ENCODE assay signal across 16 cellular contexts in the genomic region with DNA sequence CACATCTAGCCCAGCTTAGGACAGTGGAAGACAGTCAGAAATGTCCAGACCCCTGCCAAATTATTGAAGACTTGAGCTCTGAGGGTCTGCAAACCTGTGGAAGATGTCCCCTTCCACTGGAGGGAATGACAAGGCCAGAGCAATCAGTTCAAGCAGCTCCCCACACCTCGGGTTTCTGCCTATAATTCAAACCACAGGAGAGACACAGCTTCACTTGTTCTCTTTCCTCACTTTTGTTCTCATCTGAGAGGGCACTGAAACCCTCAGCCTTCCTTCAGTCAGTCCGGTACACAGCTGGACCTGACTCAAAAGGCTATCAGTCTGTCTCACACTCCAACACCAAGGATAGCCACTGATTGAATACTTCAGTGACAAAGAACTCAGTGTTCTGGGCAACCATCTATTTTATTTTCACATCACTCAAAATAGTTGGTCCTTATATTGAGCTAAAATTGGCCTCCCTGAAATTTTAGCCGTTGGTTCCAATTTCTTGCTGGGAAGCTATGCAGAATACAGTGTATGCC.
DNase-seq lines count a peak whose midpoint lies in the region; ATAC-seq and TF ChIP-seq lines count a peak whose summit lies in the region.
"Had no signal": no experiment of that assay in that cellular context is flagged by ENCODE, and none has a peak within 500 bp of the region (broad histone marks: within the 10 kb centered on the region; RNA-seq: fewer than 3 reads in every experiment).

No MANE protein-coding gene starts in this region.

- ATAC-seq in body of pancreas (peak; percentile 35), psoas muscle (peak in 3 of 4 donors; percentile 66 to 81 (median 67)), T-cell (replicated peaks in 1 of 4) (no peak)

- H3K27me3 ChIP-seq in body of pancreas (no peaks in the 10 kb centered on the region), left ventricle myocardium inferior (ENCODE audit: low read depth) (no peaks in the 10 kb centered on the region), psoas muscle (ENCODE audit: insufficient read depth in 3 of 3, low read length in 2 of 3) (no peaks in the 10 kb centered on the region)

- no peaks in the 10 kb centered on the region for H3K27me3 Mint-ChIP-seq in T-cell
- H3K27me3 Mint-ChIP-seq: CD4-positive, CD25-positive, alpha-beta regulatory T cell; IgD-negative memory B cell had no signal

- H3K9me3 ChIP-seq in body of pancreas, result no peaks in the 10 kb centered on the region
- H3K9me3 ChIP-seq in left ventricle myocardium inferior (replicated peaks), result no peaks in the 10 kb centered on the region
- no peaks in the 10 kb centered on the region for H3K9me3 ChIP-seq in psoas muscle

- peaks cover 0 to 19% (median 11%) of the 10 kb centered on the region in 3 donors for H3K4me1 Mint-ChIP-seq in T-cell

- no peaks in the 10 kb centered on the region for H3K9me3 Mint-ChIP-seq in T-cell
- H3K9me3 Mint-ChIP-seq: IgD-negative memory B cell had no signal

- H3K4me3 ChIP-seq in body of pancreas (no peak overlapping the region), left ventricle myocardium inferior (no peak overlapping the region), psoas muscle (no peak overlapping the region)

- no peak for TF ChIP-seq CTCF in body of pancreas (IDR thresholded peaks at IDR 0.05)
- no peak for TF ChIP-seq CTCF in left ventricle myocardium inferior (IDR thresholded peaks at IDR 0.05; ENCODE audit: borderline replicate concordance)
- no peak for TF ChIP-seq CTCF in psoas muscle (IDR thresholded peaks at IDR 0.05)

- TF ChIP-seq POLR2A in body of pancreas (IDR thresholded peaks at IDR 0.05), result no peak

- POLR2A ChIA-PET in T-cell (lab: Charles Lee), result interaction anchor here (0.6 to 0.8 kb wide), 2 partner anchors 11 to 94 kb away, joined by 3 to 8 read pairs; no protein-coding TSS in a partner anchor

- no peak overlapping the region for H3K27ac Mint-ChIP-seq in T-cell

- 16 to 19% methylated on average over 3 of the region's 3 CpGs for WGBS in body of pancreas, 2 donors
- 29 to 47% (median 32%) methylated on average over 3 of the region's 3 CpGs for WGBS in psoas muscle, 3 donors

- peaks cover 78% of the 10 kb centered on the region for H3K4me1 ChIP-seq in body of pancreas
- H3K4me1 ChIP-seq in left ventricle myocardium inferior, result peaks cover 86% of the 10 kb centered on the region
- H3K4me1 ChIP-seq in psoas muscle, result peaks cover 57% of the 10 kb centered on the region

- intact Hi-C loops in body of pancreas (cut with DNase I) (no loop called here), left ventricle myocardium inferior (cut with micrococcal nuclease) (no loop called here), psoas muscle (cut with DNase I) (no loop called here)

- H3K27ac ChIP-seq in body of pancreas (peak overlapping the region; percentile 9 to 50 (median 36)), left ventricle myocardium inferior (replicated peaks) (peak overlapping the region; percentile 92), psoas muscle (peak overlapping the region; percentile 62)

- CTCF ChIA-PET in T-cell (lab: Charles Lee), result interaction anchor here (0.6 to 5.5 kb wide), 7 partner anchors 18 to 163 kb away, joined by 3 to 76 read pairs (median 7); partner anchors contain the start of gene TENT5C (in 1 of the 2)

- H3K4me3 Mint-ChIP-seq in T-cell, result no peak overlapping the region
- H3K4me3 Mint-ChIP-seq: CD4-positive, CD25-positive, alpha-beta regulatory T cell had no signal

- peak in 3 of 4 donors; percentile 46 to 54 (median 51) for DNase-seq in body of pancreas
- no peak for DNase-seq in left ventricle myocardium inferior
- DNase-seq in psoas muscle, result no peak
- DNase-seq in cerebellum (ENCODE audit: low spot score), result no peak
- no peak for DNase-seq in UCSD-AML1 (lab: John Stamatoyannopoulos, UW; ENCODE audit: unreplicated experiment)
- no peak for DNase-seq in activated CD4-positive, alpha-beta T cell treated with anti-CD3 and anti-CD28 coated beads, Interleukin-2, amount 50 U/mL, for 48 hours
- no peak for DNase-seq in T-cell
- DNase-seq: Calu3, Kasumi-1, NCI-H1105 treated with DMSO at 0.1 percent for 48 hours, NCI-H1694 treated with DMSO at 0.1 percent for 48 hours, NCI-H226, NCI-H524 treated with DMSO at 0.1 percent for 48 hours, SIG-M5 had no signal

- H3K36me3 ChIP-seq in body of pancreas (replicated peaks in 1 of 2; ENCODE audit: insufficient read depth in 1 of 2, low read depth in 2 of 2) (no peaks in the 10 kb centered on the region), left ventricle myocardium inferior (no peaks in the 10 kb centered on the region), psoas muscle (ENCODE audit: insufficient read depth in 1 of 2, low read depth in 1 of 2) (no peaks in the 10 kb centered on the region)

- H3K36me3 Mint-ChIP-seq in T-cell, result no peaks in the 10 kb centered on the region
- H3K36me3 Mint-ChIP-seq: CD4-positive, CD25-positive, alpha-beta regulatory T cell had no signal

Comparison
In these comparisons a context has a peak if more than half of its experiments do, and no peak if none do; other contexts are left out.
1. ATAC-seq: peak in body of pancreas (single experiment) and psoas muscle (3 of 4); none in T-cell (0 of 4).
2. DNase-seq: peak in body of pancreas (3 of 4); none in left ventricle myocardium inferior (single experiment), psoas muscle (0 of 2), cerebellum (single experiment), UCSD-AML1 (single experiment), activated CD4-positive, alpha-beta T cell treated with anti-CD3 and anti-CD28 coated beads, Interleukin-2, amount 50 U/mL, for 48 hours (0 of 2) and T-cell (0 of 34).
3. H3K27ac ChIP-seq: peak in every context shown above with its lines; median percentile 92 in left ventricle myocardium inferior; 62 in psoas muscle; 36 in body of pancreas.